Comparison of ENCODE assay signal across 22 cellular contexts in genomic region chr1:212353181-212353580, GRCh38.
DNase-seq lines count a peak whose midpoint lies in the region; ATAC-seq and TF ChIP-seq lines count a peak whose summit lies in the region.
"Had no signal": no experiment of that assay in that cellular context is flagged by ENCODE, and none has a peak within 500 bp of the region (broad histone marks: within the 10 kb centered on the region; RNA-seq: fewer than 3 reads in every experiment).

No MANE protein-coding gene starts in this region.

- H3K36me3 ChIP-seq in GM23248 (ENCODE audit: low read depth) = peaks cover 5% of the 10 kb centered on the region; the same call in 1 of the 2 replicates

- no peak overlapping the region for H3K9ac ChIP-seq in GM23248

- no peak overlapping the region for H3K4me3 Mint-ChIP-seq in activated naive CD4-positive, alpha-beta T cell treated with anti-CD3 and anti-CD28 coated beads, Interleukin-2, amount 50 U/mL, for 24 hours
- no peak overlapping the region for H3K4me3 Mint-ChIP-seq in central memory CD8-positive, alpha-beta T cell
- no peak overlapping the region for H3K4me3 Mint-ChIP-seq in neural crest cell
- H3K4me3 Mint-ChIP-seq: GM23338 had no signal

- H3K27me3 ChIP-seq in GM23248 (replicated peaks; ENCODE audit: insufficient read depth) = no peaks in the 10 kb centered on the region
- H3K27me3 ChIP-seq: ascending aorta, right atrium auricular region, tibial artery had no signal

- no peak for TF ChIP-seq CTCF in neural crest cell (conservative IDR thresholded peaks at IDR 0.05)

- H3K36me3 Mint-ChIP-seq in activated naive CD4-positive, alpha-beta T cell treated with anti-CD3 and anti-CD28 coated beads, Interleukin-2, amount 50 U/mL, for 24 hours = peaks cover 7% of the 10 kb centered on the region
- H3K36me3 Mint-ChIP-seq in central memory CD8-positive, alpha-beta T cell (ENCODE audit: insufficient read depth) = peaks cover 52% of the 10 kb centered on the region
- H3K36me3 Mint-ChIP-seq in neural crest cell (ENCODE audit: low read depth) = peaks cover 8% of the 10 kb centered on the region

- no peak for DNase-seq in activated naive CD4-positive, alpha-beta T cell (lab: John Stamatoyannopoulos, UW)
- DNase-seq in GM23248 (peak; percentile 66), neural crest cell (ENCODE audit: low read depth, low spot score) (no peak), GDM1 (lab: John Stamatoyannopoulos, UW) (no peak), ureter (ENCODE audit: low spot score) (no peak)
- DNase-seq in central memory CD8-positive, alpha-beta T cell (ENCODE audit: low spot score in 2 of 2) = no peak
- DNase-seq: activated effector memory CD4-positive, alpha-beta T cell treated with Interleukin-2 at 50 U/mL for 16 hours; DND-41; effector CD4-positive, alpha-beta T cell; glutamatergic neuron; KG1; left ventricle myocardium superior; NCI-H1105; NCI-H524 treated with DMSO at 0.1 percent for 48 hours; Right ventricle myocardium superior; SW 1271; tibial artery had no signal

- no peak for ATAC-seq in central memory CD8-positive, alpha-beta T cell (replicated peaks; ENCODE audit: extremely low read depth, poor library complexity, severe bottlenecking)
- ATAC-seq in GM21447 (IDR thresholded peaks at IDR 0.05; ENCODE audit: unreplicated experiment) = no peak
- ATAC-seq: GM23338, left ventricle myocardium superior had no signal

- WGBS in GM23248 (ENCODE audit: low coverage in 1 of 2, low lambda C conversion rate in 2 of 2, missing lambda C conversion rate in 2 of 2), 2 experiments = 32 to 43% methylated on average over 2 of the region's 2 CpGs

- H2AFZ ChIP-seq in GM23248 = no peak overlapping the region
- H2AFZ ChIP-seq: GM23338 had no signal

- no peak overlapping the region for H3K27ac ChIP-seq in GM23248
- H3K27ac ChIP-seq: ascending aorta, right atrium auricular region, tibial artery had no signal

- H3K27ac Mint-ChIP-seq in activated naive CD4-positive, alpha-beta T cell treated with anti-CD3 and anti-CD28 coated beads, Interleukin-2, amount 50 U/mL, for 24 hours = peak overlapping the region; percentile 47
- H3K27ac Mint-ChIP-seq in central memory CD8-positive, alpha-beta T cell (ENCODE audit: low read depth) = peak overlapping the region; percentile 24
- H3K27ac Mint-ChIP-seq in neural crest cell (ENCODE audit: unreplicated experiment) = peak overlapping the region; percentile 50
- H3K27ac Mint-ChIP-seq: GM23338 had no signal

- H4K20me1 ChIP-seq in GM23248 (ENCODE audit: insufficient read depth) = no peaks in the 10 kb centered on the region

- in situ Hi-C loops in GM23248 (cut with MboI) = no loop called here

- H3K79me2 ChIP-seq in GM23248 (ENCODE audit: insufficient read depth) = no peaks in the 10 kb centered on the region

- H3K9me3 ChIP-seq in GM23248 (ENCODE audit: low read depth) = no peaks in the 10 kb centered on the region
- H3K9me3 ChIP-seq: ascending aorta, right atrium auricular region, tibial artery had no signal

- no peak overlapping the region for H3K4me3 ChIP-seq in GM23248
- H3K4me3 ChIP-seq: ascending aorta, GM23338, right atrium auricular region, tibial artery had no signal

- H3K4me1 ChIP-seq in GM23248 (ENCODE audit: insufficient read depth) = peaks cover 11% of the 10 kb centered on the region
- H3K4me1 ChIP-seq: ascending aorta, right atrium auricular region, tibial artery had no signal

- H3K27me3 Mint-ChIP-seq in activated naive CD4-positive, alpha-beta T cell treated with anti-CD3 and anti-CD28 coated beads, Interleukin-2, amount 50 U/mL, for 24 hours = no peaks in the 10 kb centered on the region
- H3K27me3 Mint-ChIP-seq in central memory CD8-positive, alpha-beta T cell = no peaks in the 10 kb centered on the region
- no peaks in the 10 kb centered on the region for H3K27me3 Mint-ChIP-seq in neural crest cell (ENCODE audit: low read depth)

- peaks cover 6% of the 10 kb centered on the region; the same call in 1 of the 2 replicates for H3F3A ChIP-seq in GM23248 (ENCODE audit: insufficient read depth)

- H3K4me2 ChIP-seq in GM23248 (ENCODE audit: unreplicated experiment) = no peak overlapping the region
- H3K4me2 ChIP-seq: GM23338 had no signal

- H3K9me2 ChIP-seq in GM23248 (ENCODE audit: insufficient read depth) = no peaks in the 10 kb centered on the region

- no peaks in the 10 kb centered on the region for H3K9me3 Mint-ChIP-seq in activated naive CD4-positive, alpha-beta T cell treated with anti-CD3 and anti-CD28 coated beads, Interleukin-2, amount 50 U/mL, for 24 hours
- H3K9me3 Mint-ChIP-seq in central memory CD8-positive, alpha-beta T cell = no peaks in the 10 kb centered on the region
- H3K9me3 Mint-ChIP-seq in neural crest cell = no peaks in the 10 kb centered on the region
- H3K9me3 Mint-ChIP-seq: GM23338 had no signal

- no peaks in the 10 kb centered on the region for H3K4me1 Mint-ChIP-seq in activated naive CD4-positive, alpha-beta T cell treated with anti-CD3 and anti-CD28 coated beads, Interleukin-2, amount 50 U/mL, for 24 hours
- H3K4me1 Mint-ChIP-seq in central memory CD8-positive, alpha-beta T cell = no peaks in the 10 kb centered on the region
- H3K4me1 Mint-ChIP-seq in neural crest cell = no peaks in the 10 kb centered on the region
- H3K4me1 Mint-ChIP-seq: GM23338 had no signal
